Comparison of ENCODE assay signal across 18 cellular contexts in genomic region chr19:37990362-37990761, GRCh38.
A peak's percentile ranks its signal among the peaks of the same experiment; 100 is the strongest.
DNase-seq lines count a peak whose midpoint lies in the region; FAIRE-seq and TF ChIP-seq lines count a peak whose summit lies in the region.
"Had no signal": no experiment of that assay in that cellular context is flagged by ENCODE, and none has a peak within 500 bp of the region (broad histone marks: within the 10 kb centered on the region; RNA-seq: fewer than 3 reads in every experiment).

No MANE protein-coding gene starts in this region.

- H3K4me1 ChIP-seq in mesendoderm (ENCODE audit: control insufficient read depth, low read depth, low read length) = peaks cover 6% of the 10 kb centered on the region

- peak; percentile 86 for FAIRE-seq in H54 (lab: Jason Lieb, UNC)

- H4K5ac ChIP-seq in mesendoderm (ENCODE audit: low read length) = no peak overlapping the region

- H3K18ac ChIP-seq in mesendoderm (ENCODE audit: low read length) = no peak overlapping the region

- H3K4me3 ChIP-seq in choroid plexus epithelial cell (ENCODE audit: low read depth, low read length) (no peak overlapping the region), mesendoderm (ENCODE audit: low read length) (no peak overlapping the region)
- H3K4me3 ChIP-seq: cardiac muscle cell had no signal

- TF ChIP-seq POLR2A in H54 (IDR thresholded peaks at IDR 0.05; ENCODE audit: low read depth, low read length) = no peak

- no peak overlapping the region for H3K4ac ChIP-seq in mesendoderm (ENCODE audit: low read depth, low read length)

- H2BK120ac ChIP-seq in mesendoderm (ENCODE audit: low read depth, low read length) = no peak overlapping the region

- no peak for TF ChIP-seq CTCF in choroid plexus epithelial cell (conservative IDR thresholded peaks at IDR 0.05; ENCODE audit: low read depth, low read length)

- H4K8ac ChIP-seq in mesendoderm (ENCODE audit: low read depth, low read length) = no peak overlapping the region

- H3K27me3 ChIP-seq in mesendoderm (ENCODE audit: insufficient read depth, low read length, poor library complexity) = no peaks in the 10 kb centered on the region
- H3K27me3 ChIP-seq: cardiac muscle cell had no signal

- H3K79me2 ChIP-seq in mesendoderm (ENCODE audit: control insufficient read depth, insufficient read depth, low read length) = no peaks in the 10 kb centered on the region

- no peak overlapping the region for H2BK15ac ChIP-seq in mesendoderm (replicated peaks; ENCODE audit: low read depth)

- H3K4me2 ChIP-seq in mesendoderm (ENCODE audit: low read length) = no peak overlapping the region
- H3K4me2 ChIP-seq: KMS-11 had no signal

- no peak overlapping the region for H3K23ac ChIP-seq in mesendoderm (ENCODE audit: low read length)

- no peak overlapping the region for H2AK5ac ChIP-seq in mesendoderm (ENCODE audit: low read length)

- H3K9ac ChIP-seq in mesendoderm (ENCODE audit: low read length) = no peak overlapping the region
- H3K9ac ChIP-seq: KMS-11 had no signal

- H3K36me3 ChIP-seq in mesendoderm (ENCODE audit: control insufficient read depth, insufficient read depth, low read length) = no peaks in the 10 kb centered on the region
- H3K36me3 ChIP-seq: cardiac muscle cell had no signal

- H3K27ac ChIP-seq in mesendoderm (ENCODE audit: low read depth, low read length) = no peak overlapping the region
- H3K27ac ChIP-seq: cardiac muscle cell, KMS-11 had no signal

- no peak overlapping the region for H3K56ac ChIP-seq in mesendoderm (ENCODE audit: low read length)

- no CpG with 5 or more reads among the region's 10 CpGs for WGBS in mesendoderm (ENCODE audit: extremely low coverage, insufficient coverage, low lambda C conversion rate)

- intact Hi-C loops in cardiac septum (cut with DNase I) = no loop called here

- no peak overlapping the region for H2BK5ac ChIP-seq in mesendoderm (ENCODE audit: low read length)

- peak; percentile 61 for DNase-seq in H54 (ENCODE audit: insufficient read length, low spot score)
- DNase-seq in NCI-H446 treated with DMSO at 0.1 percent for 48 hours (lab: John Stamatoyannopoulos, UW) = peak; percentile 19
- DNase-seq in choroid plexus epithelial cell (ENCODE audit: low read depth) = peak; percentile 28
- DNase-seq in mesendoderm = peak; percentile 49
- DNase-seq in NCI-H2171 treated with DMSO at 0.1 percent for 48 hours (lab: John Stamatoyannopoulos, UW) = no peak
- no peak for DNase-seq in DMS79 treated with DMSO at 0.1 percent for 48 hours (lab: John Stamatoyannopoulos, UW)
- no peak for DNase-seq in cardiac septum (ENCODE audit: low spot score)
- no peak for DNase-seq in NK-92 treated with Interleukin-12 subunit alpha and Interleukin-12 subunit beta, amount 100 ng/mL, for 24 hours (lab: John Stamatoyannopoulos, UW)
- DNase-seq: activated CD8-positive, alpha-beta T cell treated with anti-CD3 and anti-CD28 coated beads for 36 hours; activated naive CD8-positive, alpha-beta T cell treated with anti-CD3 and anti-CD28 coated beads for 36 hours; activated T-cell treated with anti-CD3 and anti-CD28 coated beads, Interleukin-2, amount 50 U/mL, for 4 hours; effector CD4-positive, alpha-beta T cell; NCI-H1092 treated with DMSO at 0.1 percent for 48 hours; stimulated activated CD4-positive, alpha-beta T cell treated with anti-CD3 and anti-CD28 coated beads, Interleukin-2, amount 100 ng/mL, for 48 hours; substantia nigra; T-cell had no signal

- peaks cover 2% of the 10 kb centered on the region for H3K79me1 ChIP-seq in mesendoderm (ENCODE audit: low read length)

Comparison
In these comparisons a context has a peak if more than half of its experiments do, and no peak if none do; other contexts are left out.
1. DNase-seq: peak in H54 (single experiment), NCI-H446 treated with DMSO at 0.1 percent for 48 hours (single experiment), choroid plexus epithelial cell (single experiment) and mesendoderm (single experiment); none in NCI-H2171 treated with DMSO at 0.1 percent for 48 hours (single experiment), DMS79 treated with DMSO at 0.1 percent for 48 hours (single experiment), cardiac septum (single experiment) and NK-92 treated with Interleukin-12 subunit alpha and Interleukin-12 subunit beta, amount 100 ng/mL, for 24 hours (single experiment).